14 cellular contexts compared by ENCODE assay signal in genomic region chr17:27376637-27377547, GRCh38.
DNase-seq lines count a peak whose midpoint lies in the region; ATAC-seq and TF ChIP-seq lines count a peak whose summit lies in the region.
"Had no signal": no experiment of that assay in that cellular context is flagged by ENCODE, and none has a peak within 500 bp of the region (broad histone marks: within the 10 kb centered on the region; RNA-seq: fewer than 3 reads in every experiment).

No MANE protein-coding gene starts in this region.

- peaks cover 42% of the 10 kb centered on the region for H3K4me1 Mint-ChIP-seq in osteocyte (ENCODE audit: unreplicated experiment)
- H3K4me1 Mint-ChIP-seq in CD8-positive, alpha-beta memory T cell = no peaks in the 10 kb centered on the region

- TF ChIP-seq POLR2A in gastroesophageal sphincter (IDR thresholded peaks at IDR 0.05) = no peak

- POLR2A ChIA-PET in CD8-positive, alpha-beta memory T cell (lab: Charles Lee) = no interaction called here

- no peak for TF ChIP-seq EP300 in gastroesophageal sphincter (IDR thresholded peaks at IDR 0.05)

- no peaks in the 10 kb centered on the region for H3K36me3 ChIP-seq in CD8-positive, alpha-beta memory T cell (ENCODE audit: insufficient read depth, low read length)
- no peaks in the 10 kb centered on the region for H3K36me3 ChIP-seq in gastroesophageal sphincter
- H3K36me3 ChIP-seq: heart right ventricle had no signal

- CTCF ChIA-PET in CD8-positive, alpha-beta memory T cell (lab: Charles Lee) = interaction anchor here (1.2 kb wide), 1 partner anchor 223 kb away, joined by 6 read pairs; no protein-coding TSS in a partner anchor

- TF ChIP-seq CTCF in cardiac fibroblast (IDR thresholded peaks at IDR 0.05; ENCODE audit: low read depth, low read length) = no peak
- TF ChIP-seq CTCF in osteocyte (IDR thresholded peaks at IDR 0.05) = no peak
- TF ChIP-seq CTCF in gastroesophageal sphincter (IDR thresholded peaks at IDR 0.05) = no peak

- no peaks in the 10 kb centered on the region for H3K9me3 ChIP-seq in CD8-positive, alpha-beta memory T cell (ENCODE audit: low read length)
- H3K9me3 ChIP-seq in gastroesophageal sphincter = no peaks in the 10 kb centered on the region

- H3K36me3 Mint-ChIP-seq in osteocyte (ENCODE audit: unreplicated experiment) = peaks cover 8% of the 10 kb centered on the region
- H3K36me3 Mint-ChIP-seq in CD8-positive, alpha-beta memory T cell = peaks cover 1 to 10% (median 3%) of the 10 kb centered on the region in 3 donors

- H3K27me3 ChIP-seq in CD8-positive, alpha-beta memory T cell (ENCODE audit: insufficient read depth, low read length, poor library complexity, severe bottlenecking) = no peaks in the 10 kb centered on the region
- H3K27me3 ChIP-seq in gastroesophageal sphincter = no peaks in the 10 kb centered on the region
- H3K27me3 ChIP-seq: BLaER1 treated with 17β-estradiol and CSF1 and Interleukin-3, amounts not matched to agents 10 nM and 100 nM; heart right ventricle had no signal

- DNase-seq in GM03348 (ENCODE audit: low spot score) (peak; percentile 41), NCI-H460 (ENCODE audit: extremely low read depth, low read depth) (peak; percentile 65), cardiac fibroblast (ENCODE audit: low read depth in 2 of 2) (peak; percentile 41 to 82), osteocyte (ENCODE audit: extremely low spot score, unreplicated experiment) (no peak), NCI-H1417 (lab: John Stamatoyannopoulos, UW) (no peak)
- no peak for DNase-seq in CD8-positive, alpha-beta memory T cell
- DNase-seq: DMS79, heart right ventricle, kidney, mucosa of descending colon had no signal

- peaks cover 3% of the 10 kb centered on the region for H3K4me1 ChIP-seq in CD8-positive, alpha-beta memory T cell (ENCODE audit: insufficient read depth, low read length)
- peaks cover 0 to 33% (median 12%) of the 10 kb centered on the region in 3 donors for H3K4me1 ChIP-seq in gastroesophageal sphincter

- WGBS in gastroesophageal sphincter (ENCODE audit: low coverage in 1 of 2), 2 donors = 64 to 79% methylated on average over 3 to 5 of the region's 5 CpGs

- H3K27me3 Mint-ChIP-seq in osteocyte (ENCODE audit: unreplicated experiment) = no peaks in the 10 kb centered on the region
- H3K27me3 Mint-ChIP-seq in CD8-positive, alpha-beta memory T cell = peaks cover 24 to 38% of the 10 kb centered on the region in 2 donors

- ATAC-seq in HG03521 (IDR thresholded peaks at IDR 0.05; ENCODE audit: unreplicated experiment) (no peak), gastroesophageal sphincter (no peak)
- ATAC-seq: GM12878, heart right ventricle, mucosa of descending colon had no signal

- peak overlapping the region; percentile 61 for H3K27ac Mint-ChIP-seq in osteocyte (ENCODE audit: unreplicated experiment)
- H3K27ac Mint-ChIP-seq in CD8-positive, alpha-beta memory T cell = no peak overlapping the region

- H3K4me3 Mint-ChIP-seq in osteocyte (ENCODE audit: unreplicated experiment) = no peak overlapping the region
- no peak overlapping the region for H3K4me3 Mint-ChIP-seq in CD8-positive, alpha-beta memory T cell

- H3K27ac ChIP-seq in CD8-positive, alpha-beta memory T cell (ENCODE audit: low read depth, low read length) = no peak overlapping the region
- H3K27ac ChIP-seq in gastroesophageal sphincter = no peak overlapping the region
- H3K27ac ChIP-seq: heart right ventricle had no signal

- peaks cover 12% of the 10 kb centered on the region for H3K9me3 Mint-ChIP-seq in osteocyte (ENCODE audit: unreplicated experiment)
- H3K9me3 Mint-ChIP-seq in CD8-positive, alpha-beta memory T cell = peaks cover 0 to 17% (median 4%) of the 10 kb centered on the region in 5 donors

- H3K4me3 ChIP-seq in cardiac fibroblast (replicated peaks in 1 of 2; ENCODE audit: low read depth in 2 of 2, low read length in 2 of 2) (no peak overlapping the region), gastroesophageal sphincter (no peak overlapping the region)
- no peak overlapping the region for H3K4me3 ChIP-seq in CD8-positive, alpha-beta memory T cell (ENCODE audit: low read length)
- H3K4me3 ChIP-seq: BLaER1 treated with 17β-estradiol and CSF1 and Interleukin-3, amounts not matched to agents 10 nM and 100 nM; GM12878; heart right ventricle; mucosa of descending colon had no signal

Comparison
In these comparisons a context has a peak if more than half of its experiments do, and no peak if none do; other contexts are left out.
1. DNase-seq: peak in GM03348 (single experiment), NCI-H460 (single experiment) and cardiac fibroblast (2 of 2); none in osteocyte (single experiment), CD8-positive, alpha-beta memory T cell (0 of 5) and NCI-H1417 (0 of 3).